In the genomic region with DNA sequence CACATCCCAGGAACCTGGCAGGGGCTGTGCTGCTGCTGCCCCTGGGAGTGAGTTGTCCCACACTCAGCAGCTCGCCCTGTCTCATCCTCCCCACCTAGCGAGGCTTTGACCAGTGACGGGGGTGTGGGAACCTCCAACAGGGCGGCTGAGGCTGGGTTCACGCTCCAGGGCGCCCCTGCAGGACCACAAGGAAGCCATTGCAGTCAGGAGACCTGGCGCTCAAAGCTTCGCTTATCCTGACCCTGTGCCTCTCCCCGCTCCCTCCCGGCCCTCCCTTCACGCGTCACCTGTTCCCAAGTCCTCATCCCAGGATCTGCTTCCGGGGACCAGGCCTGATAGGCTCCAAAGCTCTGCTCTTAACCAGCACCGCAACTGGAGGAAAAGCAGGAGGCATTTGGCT, we compare ENCODE assay signal across 26 cellular contexts.
A peak's percentile ranks its signal among the peaks of the same experiment; 100 is the strongest.
DNase-seq lines count a peak whose midpoint lies in the region; ATAC-seq, FAIRE-seq and TF ChIP-seq lines count a peak whose summit lies in the region.
"Had no signal": no experiment of that assay in that cellular context is flagged by ENCODE, and none has a peak within 500 bp of the region (broad histone marks: within the 10 kb centered on the region; RNA-seq: fewer than 3 reads in every experiment).

No MANE protein-coding gene starts in this region.

- TF ChIP-seq CTCF in GM23338 (conservative IDR thresholded peaks at IDR 0.05; ENCODE audit: low read depth in 2 of 2) (peak; percentile 28 to 44), Panc1 (IDR thresholded peaks at IDR 0.05) (no peak), heart right ventricle (IDR thresholded peaks at IDR 0.05) (no peak)

- H3K27me3 ChIP-seq in GM23338 (ENCODE audit: insufficient read depth) (no peaks in the 10 kb centered on the region), Panc1 (ENCODE audit: control insufficient read depth, insufficient read depth, low read length) (no peaks in the 10 kb centered on the region; the same call in 1 of the 2 replicates), heart right ventricle (peaks cover 0 to 38% (median 19%) of the 10 kb centered on the region in 7 donors)
- H3K27me3 ChIP-seq: upper lobe of left lung had no signal

- POLR2A ChIA-PET in Panc1 (lab: Charles Lee): no interaction called here

- no peak overlapping the region for H3K27ac ChIP-seq in GM23338 (ENCODE audit: low read depth)
- H3K27ac ChIP-seq in Panc1 (ENCODE audit: low read length): no peak overlapping the region
- no peak overlapping the region for H3K27ac ChIP-seq in heart right ventricle
- H3K27ac ChIP-seq: esophagus squamous epithelium, upper lobe of left lung had no signal

- H3K4me3 Mint-ChIP-seq in GM23338: no peak overlapping the region
- H3K4me3 Mint-ChIP-seq: IgD-negative memory B cell; T-helper 2 cell treated with Interferon-gamma antibody and Interleukin-4, amounts not matched to agents 5 μg/mL and 100 μg/mL, for 36 hours had no signal

- H3K36me3 ChIP-seq in GM23338 (ENCODE audit: insufficient read depth) (no peaks in the 10 kb centered on the region), Panc1 (ENCODE audit: control insufficient read depth, insufficient read depth, low read length) (no peaks in the 10 kb centered on the region), heart right ventricle (no peaks in the 10 kb centered on the region)
- H3K36me3 ChIP-seq: esophagus squamous epithelium, upper lobe of left lung had no signal

- CTCF ChIA-PET in Panc1 (lab: Charles Lee): interaction anchor here (0.7 kb wide), 1 partner anchor 31 kb away, joined by 7 read pairs; no protein-coding TSS in a partner anchor

- no peak overlapping the region for H3K4me2 ChIP-seq in GM23338

- no peaks in the 10 kb centered on the region for H3F3A ChIP-seq in GM23338 (replicated peaks; ENCODE audit: low read depth)

- FAIRE-seq in GM19239 (lab: Jason Lieb, UNC): no peak

- H3K4me3 ChIP-seq in GM23338 (no peak overlapping the region), Panc1 (ENCODE audit: low read depth in 2 of 2, low read length in 2 of 2) (no peak overlapping the region), heart right ventricle (no peak overlapping the region)
- H3K4me3 ChIP-seq: esophagus squamous epithelium, upper lobe of left lung had no signal

- in situ Hi-C loops in Panc1 (cut with HindIII; ENCODE audit: low pct_unique_long_range_greater_than_20kb, low sequenced_read_pairs): no loop called here

- no peaks in the 10 kb centered on the region for H3K79me2 ChIP-seq in GM23338 (replicated peaks; ENCODE audit: insufficient read depth)

- peaks cover 10% of the 10 kb centered on the region for H3K27me3 Mint-ChIP-seq in GM23338 (ENCODE audit: insufficient read depth, low read depth, poor library complexity)

- BruUV-seq in Panc1 (replicated peaks; lab: Mats Ljungman, UMichigan): no TSS peak

- H4K20me1 ChIP-seq in GM23338 (replicated peaks; ENCODE audit: insufficient read depth): no peaks in the 10 kb centered on the region

- DNase-seq in GM23338 (ENCODE audit: low spot score) (peak; percentile 67), Panc1 (ENCODE audit: low read depth, low spot score) (no peak), iPS-NIHi7 (ENCODE audit: extremely low spot score) (peak; percentile 19), sciatic nerve (ENCODE audit: low spot score) (no peak), heart right ventricle (no peak), Right ventricle myocardium superior (no peak), GM19239 (ENCODE audit: insufficient read length, low spot score) (no peak)
- DNase-seq: activated CD4-positive, alpha-beta T cell treated with anti-CD3 and anti-CD28 coated beads for 48 hours; activated CD8-positive, alpha-beta memory T cell treated with anti-CD3 and anti-CD28 coated beads for 24 hours; activated effector memory CD4-positive, alpha-beta T cell treated with anti-CD3 and anti-CD28 coated beads, Interleukin-2, amount 50 U/mL, for 16 hours; central memory CD4-positive, alpha-beta T cell; esophagus squamous epithelium; foreskin melanocyte; GF-D8; mesenchymal stem cell; NCI-H1092; NCI-H1694 treated with DMSO at 0.1 percent for 48 hours; NCI-H2171; NCI-H524; occipital lobe; RPMI8226 had no signal

- no peaks in the 10 kb centered on the region; the same call in 2 of the 3 replicates for H3K9me3 Mint-ChIP-seq in GM23338
- H3K9me3 Mint-ChIP-seq: IgD-negative memory B cell; T-helper 2 cell treated with Interferon-gamma antibody and Interleukin-4, amounts not matched to agents 5 μg/mL and 100 μg/mL, for 36 hours had no signal

- H3K36me3 Mint-ChIP-seq in GM23338 (ENCODE audit: low read depth): no peaks in the 10 kb centered on the region

- no peak overlapping the region for H2AFZ ChIP-seq in GM23338

- WGBS in heart right ventricle, 2 donors: 53 to 62% methylated on average over 14 of the region's 14 CpGs

- H3K9me2 ChIP-seq in GM23338 (ENCODE audit: insufficient read depth): no peaks in the 10 kb centered on the region

- no peak overlapping the region for H3K27ac Mint-ChIP-seq in GM23338
- H3K27ac Mint-ChIP-seq: IgD-negative memory B cell; T-helper 2 cell treated with Interferon-gamma antibody and Interleukin-4, amounts not matched to agents 5 μg/mL and 100 μg/mL, for 36 hours had no signal

- ATAC-seq in GM23338 (peak; percentile 81), Panc1 (0 out of 2 replicates have a peak, but pooled peaks have one; percentile 47), sciatic nerve (peak; percentile 25), heart right ventricle (no peak), GM19328 (IDR thresholded peaks at IDR 0.05; ENCODE audit: unreplicated experiment) (no peak), Right ventricle myocardium superior (ENCODE audit: poor library complexity) (no peak)
- ATAC-seq: left lobe of liver had no signal

- H3K4me1 Mint-ChIP-seq in GM23338: peaks cover 4% of the 10 kb centered on the region; the same call in 2 of the 3 replicates

- H3K4me1 ChIP-seq in GM23338 (ENCODE audit: insufficient read depth) (no peaks in the 10 kb centered on the region), Panc1 (ENCODE audit: control insufficient read depth, insufficient read depth, low read length) (no peaks in the 10 kb centered on the region), heart right ventricle (no peaks in the 10 kb centered on the region)
- H3K4me1 ChIP-seq: esophagus squamous epithelium, upper lobe of left lung had no signal

- intact Hi-C loops in Panc1 (cut with micrococcal nuclease; ENCODE audit: unreplicated experiment) (no loop called here), sciatic nerve (cut with DNase I) (no loop called here), heart right ventricle (cut with DNase I) (loop anchor here in 1 of 10 donors (5.0 kb wide), 1 partner anchor 212 kb away; no protein-coding TSS in a partner anchor), Right ventricle myocardium superior (cut with DNase I) (no loop called here)

- H3K9me3 ChIP-seq in Panc1 (ENCODE audit: control insufficient read depth, insufficient read depth, low read depth, low read length) (no peaks in the 10 kb centered on the region), heart right ventricle (no peaks in the 10 kb centered on the region)
- H3K9me3 ChIP-seq: esophagus squamous epithelium, upper lobe of left lung had no signal

TF ChIP-seq in GM23338, 12 proteins besides CTCF, POLR2A, EP300 and RAD21 (continues in another document):
- TF ChIP-seq ZNF114 (CRISPR knock-in tag; IDR thresholded peaks at IDR 0.05) (no peak), EZH2phosphoT487 (IDR thresholded peaks at IDR 0.05; ENCODE audit: unreplicated experiment) (no peak), NANOG (IDR thresholded peaks at IDR 0.05; ENCODE audit: borderline replicate concordance) (no peak), STAT1 (IDR thresholded peaks at IDR 0.05; ENCODE audit: unreplicated experiment) (no peak), POLR2AphosphoS5 (IDR thresholded peaks at IDR 0.05; ENCODE audit: low read depth) (no peak), ZNF331 (CRISPR knock-in tag; IDR thresholded peaks at IDR 0.05; ENCODE audit: low read depth) (no peak), EZH2 (IDR thresholded peaks at IDR 0.05; ENCODE audit: low read depth, unreplicated experiment) (no peak), ETS1 (IDR thresholded peaks at IDR 0.05) (no peak)

Comparison
In these comparisons a context has a peak if more than half of its experiments do, and no peak if none do; other contexts are left out.
1. ATAC-seq: peak in GM23338 (single experiment), Panc1 (single experiment) and sciatic nerve (single experiment); none in heart right ventricle (0 of 8), GM19328 (single experiment) and Right ventricle myocardium superior (single experiment).
2. DNase-seq: peak in GM23338 (single experiment) and iPS-NIHi7 (single experiment); none in Panc1 (single experiment), sciatic nerve (single experiment), heart right ventricle (0 of 2), Right ventricle myocardium superior (single experiment) and GM19239 (single experiment).
3. CTCF ChIP-seq: peak in GM23338 (2 of 2); none in Panc1 (single experiment) and heart right ventricle (0 of 9).